1 cellular context compared by ENCODE assay signal in the genomic region with DNA sequence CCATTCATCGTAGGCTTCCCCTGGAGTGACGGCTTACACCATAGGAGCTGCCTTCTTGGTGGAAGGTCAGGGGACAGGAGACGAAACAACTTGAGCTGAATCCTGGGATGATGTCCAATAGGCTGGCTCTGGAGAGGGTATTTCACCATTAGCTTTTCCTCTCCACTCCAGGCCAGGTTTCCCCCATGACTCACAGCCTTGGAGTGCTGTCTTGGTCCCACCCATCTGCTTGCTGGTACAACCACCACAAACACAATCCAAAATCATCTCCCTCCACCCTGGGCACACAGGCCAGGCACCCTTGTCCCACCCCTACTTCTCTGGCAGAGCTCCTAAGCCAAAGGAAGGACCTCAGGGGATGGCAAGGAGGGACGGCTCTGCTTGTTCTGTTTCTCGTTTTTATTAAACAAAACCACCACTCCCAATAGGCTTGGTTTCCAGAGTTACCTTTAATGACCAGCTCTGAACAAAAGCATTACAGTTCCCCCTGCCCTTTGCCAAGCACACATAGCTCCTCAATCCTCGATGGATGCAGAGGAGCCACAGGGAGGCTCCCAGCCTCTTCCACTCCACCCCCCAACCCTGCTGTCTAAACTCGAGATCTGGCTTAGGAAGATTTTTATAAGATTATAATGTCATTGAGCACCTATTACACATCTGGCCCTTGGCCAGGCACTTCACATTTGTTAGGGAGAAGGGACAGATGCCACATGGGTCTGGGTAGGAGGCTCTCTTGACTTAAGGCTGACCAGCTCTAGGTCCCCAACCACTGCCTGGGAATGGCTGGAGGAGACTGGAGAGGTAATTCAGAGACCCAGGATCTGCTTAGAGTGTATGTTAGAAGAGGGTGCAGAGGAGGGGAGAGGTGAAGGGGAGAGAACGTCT.
TF ChIP-seq lines count a peak whose summit lies in the region.

No MANE protein-coding gene starts in this region.

TF ChIP-seq in SK-N-SH treated with all-trans-retinoic acid at 6 μM for 48 hours, 23 proteins besides CTCF, POLR2A, EP300 and RAD21 (continued from another document):
- TF ChIP-seq, protein P1, sequence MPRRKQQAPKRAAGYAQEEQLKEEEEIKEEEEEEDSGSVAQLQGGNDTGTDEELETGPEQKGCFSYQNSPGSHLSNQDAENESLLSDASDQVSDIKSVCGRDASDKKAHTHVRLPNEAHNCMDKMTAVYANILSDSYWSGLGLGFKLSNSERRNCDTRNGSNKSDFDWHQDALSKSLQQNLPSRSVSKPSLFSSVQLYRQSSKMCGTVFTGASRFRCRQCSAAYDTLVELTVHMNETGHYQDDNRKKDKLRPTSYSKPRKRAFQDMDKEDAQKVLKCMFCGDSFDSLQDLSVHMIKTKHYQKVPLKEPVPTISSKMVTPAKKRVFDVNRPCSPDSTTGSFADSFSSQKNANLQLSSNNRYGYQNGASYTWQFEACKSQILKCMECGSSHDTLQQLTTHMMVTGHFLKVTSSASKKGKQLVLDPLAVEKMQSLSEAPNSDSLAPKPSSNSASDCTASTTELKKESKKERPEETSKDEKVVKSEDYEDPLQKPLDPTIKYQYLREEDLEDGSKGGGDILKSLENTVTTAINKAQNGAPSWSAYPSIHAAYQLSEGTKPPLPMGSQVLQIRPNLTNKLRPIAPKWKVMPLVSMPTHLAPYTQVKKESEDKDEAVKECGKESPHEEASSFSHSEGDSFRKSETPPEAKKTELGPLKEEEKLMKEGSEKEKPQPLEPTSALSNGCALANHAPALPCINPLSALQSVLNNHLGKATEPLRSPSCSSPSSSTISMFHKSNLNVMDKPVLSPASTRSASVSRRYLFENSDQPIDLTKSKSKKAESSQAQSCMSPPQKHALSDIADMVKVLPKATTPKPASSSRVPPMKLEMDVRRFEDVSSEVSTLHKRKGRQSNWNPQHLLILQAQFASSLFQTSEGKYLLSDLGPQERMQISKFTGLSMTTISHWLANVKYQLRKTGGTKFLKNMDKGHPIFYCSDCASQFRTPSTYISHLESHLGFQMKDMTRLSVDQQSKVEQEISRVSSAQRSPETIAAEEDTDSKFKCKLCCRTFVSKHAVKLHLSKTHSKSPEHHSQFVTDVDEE (CRISPR knock-in tag; IDR thresholded peaks at IDR 0.05) = no peak
- TF ChIP-seq OSR1 (CRISPR knock-in tag; IDR thresholded peaks at IDR 0.05) (no peak), CSDC2 (CRISPR knock-in tag; IDR thresholded peaks at IDR 0.05) (no peak), ZNF565 (CRISPR knock-in tag; conservative IDR thresholded peaks at IDR 0.05; ENCODE audit: low read depth) (no peak), ZFP30 (CRISPR knock-in tag; IDR thresholded peaks at IDR 0.05) (no peak), RARB (CRISPR knock-in tag; IDR thresholded peaks at IDR 0.05) (no peak), SNAI2 (CRISPR knock-in tag; IDR thresholded peaks at IDR 0.05) (no peak), TOX (CRISPR knock-in tag; IDR thresholded peaks at IDR 0.05; ENCODE audit: borderline replicate concordance) (no peak), BACH2 (CRISPR knock-in tag; IDR thresholded peaks at IDR 0.05; ENCODE audit: borderline replicate concordance) (no peak), ISL1 (CRISPR knock-in tag; IDR thresholded peaks at IDR 0.05) (no peak), ARNTL (CRISPR knock-in tag; IDR thresholded peaks at IDR 0.05; ENCODE audit: borderline replicate concordance, low read depth) (no peak), ZNF8 (CRISPR knock-in tag; IDR thresholded peaks at IDR 0.05) (no peak), TCF4 (CRISPR knock-in tag; IDR thresholded peaks at IDR 0.05; ENCODE audit: borderline replicate concordance) (no peak), ZFP3 (CRISPR knock-in tag; IDR thresholded peaks at IDR 0.05) (no peak)
- TF ChIP-seq, protein P2, sequence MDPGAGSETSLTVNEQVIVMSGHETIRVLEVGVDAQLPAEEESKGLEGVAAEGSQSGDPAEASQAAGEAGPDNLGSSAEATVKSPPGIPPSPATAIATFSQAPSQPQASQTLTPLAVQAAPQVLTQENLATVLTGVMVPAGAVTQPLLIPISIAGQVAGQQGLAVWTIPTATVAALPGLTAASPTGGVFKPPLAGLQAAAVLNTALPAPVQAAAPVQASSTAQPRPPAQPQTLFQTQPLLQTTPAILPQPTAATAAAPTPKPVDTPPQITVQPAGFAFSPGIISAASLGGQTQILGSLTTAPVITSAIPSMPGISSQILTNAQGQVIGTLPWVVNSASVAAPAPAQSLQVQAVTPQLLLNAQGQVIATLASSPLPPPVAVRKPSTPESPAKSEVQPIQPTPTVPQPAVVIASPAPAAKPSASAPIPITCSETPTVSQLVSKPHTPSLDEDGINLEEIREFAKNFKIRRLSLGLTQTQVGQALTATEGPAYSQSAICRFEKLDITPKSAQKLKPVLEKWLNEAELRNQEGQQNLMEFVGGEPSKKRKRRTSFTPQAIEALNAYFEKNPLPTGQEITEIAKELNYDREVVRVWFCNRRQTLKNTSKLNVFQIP (CRISPR knock-in tag; IDR thresholded peaks at IDR 0.05; ENCODE audit: borderline replicate concordance, low read depth) = no peak
